ENCODE assay signal across 11 cellular contexts in the genomic region with DNA sequence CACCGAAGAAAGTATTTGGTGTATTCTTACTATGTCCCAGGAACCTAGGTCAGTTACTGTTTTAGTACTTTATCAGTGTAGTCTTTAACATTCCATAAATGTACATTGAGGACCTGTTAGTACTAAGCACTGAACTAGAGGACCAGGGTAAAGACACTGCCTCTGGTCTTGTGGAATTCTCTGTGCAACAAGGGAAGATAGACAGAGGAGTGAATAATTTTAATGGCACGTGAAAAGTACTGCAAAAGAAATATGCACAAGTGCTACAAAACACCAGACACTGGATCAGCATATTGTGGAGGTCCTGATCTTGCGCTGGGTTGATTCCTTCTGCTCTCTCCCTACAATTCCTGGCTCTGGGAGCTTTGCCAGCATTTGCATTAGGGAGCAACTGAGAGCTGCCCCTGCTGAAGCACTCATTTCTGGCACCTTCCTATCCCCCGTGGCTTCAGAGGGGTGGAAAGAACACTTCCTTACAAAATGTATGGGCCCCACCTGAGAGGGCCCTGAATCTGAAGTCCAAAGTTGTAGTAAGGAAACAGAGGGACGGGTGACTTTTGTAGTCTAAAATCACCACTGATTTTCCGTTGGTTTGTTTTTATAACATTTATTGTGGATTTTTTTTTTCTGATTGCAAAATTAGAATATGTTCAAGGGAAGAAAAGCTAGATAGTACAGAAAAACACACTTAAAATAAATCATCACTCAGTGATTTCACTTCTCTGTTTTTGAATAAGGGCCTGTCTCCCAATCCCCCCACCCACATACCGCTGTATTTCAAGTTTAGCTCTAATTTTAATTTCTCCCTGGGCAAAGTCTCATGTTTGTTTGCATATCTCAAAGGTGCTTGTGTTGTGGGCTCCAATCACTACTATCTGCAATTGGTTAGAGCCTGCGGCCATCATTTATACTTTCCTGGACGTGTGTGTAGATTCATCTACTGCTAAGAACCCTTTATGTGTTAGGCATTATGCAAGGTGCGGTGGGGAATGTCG. TPM values are rescaled to one million over a fixed set of nuclear protein-coding genes. Genes with fewer than 3 reads are reported as not detected.
DNase-seq lines count a peak whose midpoint lies in the region; ATAC-seq and TF ChIP-seq lines count a peak whose summit lies in the region.
"Had no signal": no experiment of that assay in that cellular context is flagged by ENCODE, and none has a peak within 500 bp of the region (broad histone marks: within the 10 kb centered on the region; RNA-seq: fewer than 3 reads in every experiment).

No MANE protein-coding gene starts in this region.

- no peaks in the 10 kb centered on the region for H3K9me3 ChIP-seq in psoas muscle

- ATAC-seq in psoas muscle, result no peak
- no peak for ATAC-seq in T-cell (replicated peaks in 1 of 4)
- no peak for ATAC-seq in HG03442 (IDR thresholded peaks at IDR 0.05; ENCODE audit: unreplicated experiment)
- no peak for ATAC-seq in HG02588 (IDR thresholded peaks at IDR 0.05; ENCODE audit: unreplicated experiment)

- H3K4me3 Mint-ChIP-seq in T-cell, result no peak overlapping the region
- H3K4me3 Mint-ChIP-seq: activated naive CD8-positive, alpha-beta T cell had no signal

- H3K27ac ChIP-seq in psoas muscle, result peak overlapping the region; percentile 33

- DNase-seq in EL (peak; percentile 57), NCI-H1092 treated with DMSO at 0.1 percent for 48 hours (lab: John Stamatoyannopoulos, UW) (peak; percentile 83), choroid plexus epithelial cell (ENCODE audit: low read depth) (peak; percentile 48), psoas muscle (no peak), T-cell (no peak), COR-L47 (lab: John Stamatoyannopoulos, UW) (no peak)
- DNase-seq: cortex of kidney, T1000 had no signal

- 72 to 73% (median 72%) methylated on average over 11 of the region's 11 CpGs for WGBS in psoas muscle, 3 donors

- H3K36me3 ChIP-seq in psoas muscle (ENCODE audit: insufficient read depth in 1 of 2, low read depth in 1 of 2), result peaks cover 2 to 44% of the 10 kb centered on the region in 2 donors

- H3K4me3 ChIP-seq in choroid plexus epithelial cell (ENCODE audit: low read depth, low read length), result no peak overlapping the region
- H3K4me3 ChIP-seq in psoas muscle, result peak overlapping the region; percentile 88

- intact Hi-C loops in psoas muscle (cut with DNase I), result no loop called here

- no peak overlapping the region for H3K27ac Mint-ChIP-seq in T-cell
- H3K27ac Mint-ChIP-seq: activated naive CD8-positive, alpha-beta T cell had no signal

- peaks cover 0 to 6% (median 0%) of the 10 kb centered on the region in 3 donors for H3K4me1 Mint-ChIP-seq in T-cell

- TF ChIP-seq CTCF in choroid plexus epithelial cell (conservative IDR thresholded peaks at IDR 0.05; ENCODE audit: low read depth, low read length) (no peak), psoas muscle (IDR thresholded peaks at IDR 0.05) (no peak)

- peaks cover 47% of the 10 kb centered on the region for H3K4me1 ChIP-seq in psoas muscle

- CTCF ChIA-PET in T-cell (lab: Charles Lee), result no interaction called here

- no peaks in the 10 kb centered on the region for H3K9me3 Mint-ChIP-seq in T-cell

- peaks cover 4% of the 10 kb centered on the region for H3K36me3 Mint-ChIP-seq in T-cell
- H3K36me3 Mint-ChIP-seq: activated naive CD8-positive, alpha-beta T cell had no signal

- POLR2A ChIA-PET in T-cell (lab: Charles Lee), result interaction anchor here in 1 of 2 donors (0.6 kb wide), 1 partner anchor 71 kb away, joined by 3 read pairs; no protein-coding TSS in a partner anchor

- no peaks in the 10 kb centered on the region for H3K27me3 Mint-ChIP-seq in T-cell
- H3K27me3 Mint-ChIP-seq: activated naive CD8-positive, alpha-beta T cell had no signal

- no peaks in the 10 kb centered on the region for H3K27me3 ChIP-seq in psoas muscle (ENCODE audit: insufficient read depth in 3 of 3, low read length in 2 of 3)

RNA-seq across cellular contexts. Expression of a gene that starts 4.9 kb away (rescaled TPM):
- total RNA-seq in psoas muscle, result 100 to 1,000 TPM in 2 of 4 donors, 10 to 100 TPM in 2; 35.2 to 110 (median 88.3) TPM
- polyA plus RNA-seq in psoas muscle, result 100 to 1,000 TPM in 2 of 3 donors, 10 to 100 TPM in 1; 33.5 to 134 (median 108) TPM
- total RNA-seq in T-cell, result 1 to 10 TPM; 2.1 to 7.7 (median 4.7) TPM

Comparison
In these comparisons a context has a peak if more than half of its experiments do, and no peak if none do; other contexts are left out.
1. DNase-seq: peak in EL (single experiment), NCI-H1092 treated with DMSO at 0.1 percent for 48 hours (single experiment) and choroid plexus epithelial cell (single experiment); none in psoas muscle (0 of 2), T-cell (0 of 34) and COR-L47 (single experiment).
2. RNA of a gene that starts 4.9 kb away (total RNA-seq): 35.2 to 110 TPM in psoas muscle; 2.1 to 7.7 TPM in T-cell; every median in the first group is over 4 times any median in the second.